In genomic region chr19:45446295-45446694, GRCh38 we compare ENCODE assay signal across 8 cellular contexts. TPM values are rescaled to one million over a fixed set of nuclear protein-coding genes. Genes with fewer than 3 reads are reported as not detected.
DNase-seq lines count a peak whose midpoint lies in the region; ATAC-seq and TF ChIP-seq lines count a peak whose summit lies in the region.

No MANE protein-coding gene starts in this region.

- no peak for ATAC-seq in HG02610 (IDR thresholded peaks at IDR 0.05; ENCODE audit: unreplicated experiment)
- ATAC-seq in HG03108 (IDR thresholded peaks at IDR 0.05; ENCODE audit: unreplicated experiment) = no peak
- ATAC-seq in GM21367 (IDR thresholded peaks at IDR 0.05; ENCODE audit: unreplicated experiment) = no peak
- ATAC-seq in HG02852 (IDR thresholded peaks at IDR 0.05; ENCODE audit: unreplicated experiment) = no peak

- no peak overlapping the region for H3K4me3 ChIP-seq in AG04449 (ENCODE audit: low read depth, low read length)
- H3K4me3 ChIP-seq in fibroblast of the aortic adventitia (ENCODE audit: low read depth, low read length) = no peak overlapping the region

- CTCF ChIA-PET in AG04449 (lab: Yijun Ruan, JAX) = interaction anchor here (3.1 to 17.3 kb wide), 4 partner anchors 10 to 39 kb away, joined by 12 to 773 read pairs (median 118); partner anchors contain the start of gene FOSB

- DNase-seq in AG04449 (ENCODE audit: low read depth, low spot score) (no peak), GM10266 (ENCODE audit: extremely low spot score) (peak; percentile 66), RPMI8226 (peak; percentile 44), fibroblast of the aortic adventitia (ENCODE audit: low read depth) (peak; percentile 56)

- POLR2A ChIA-PET in AG04449 (lab: Yijun Ruan, JAX) = interaction anchor here (1.3 kb wide), 1 partner anchor 10 kb away, joined by 3 read pairs; no protein-coding TSS in a partner anchor

- peak; percentile 21 for TF ChIP-seq CTCF in AG04449 (IDR thresholded peaks at IDR 0.05; ENCODE audit: insufficient read depth, low read length, missing control alignments)
- peak; percentile 59 for TF ChIP-seq CTCF in GM10266 (IDR thresholded peaks at IDR 0.05; ENCODE audit: control insufficient read depth, insufficient read depth, low read depth, missing control alignments)
- TF ChIP-seq CTCF in fibroblast of the aortic adventitia (IDR thresholded peaks at IDR 0.05; ENCODE audit: insufficient read depth, low read length) = peak; percentile 23

RNA-seq across cellular contexts. Expression of gene FOSB, which starts 21.5 kb away (rescaled TPM):
- total RNA-seq in fibroblast of the aortic adventitia (ENCODE audit: low replicate concordance) = 0.33 and 0.81 TPM in 2 replicates

RNA-seq across cellular contexts. Expression of gene ERCC1, which starts 22.6 kb away (rescaled TPM):
- 109 and 111 TPM in 2 replicates for total RNA-seq in fibroblast of the aortic adventitia (ENCODE audit: low replicate concordance)

RNA-seq across cellular contexts. Expression of gene POLR1G, which starts 39.9 kb away (rescaled TPM):
- total RNA-seq in fibroblast of the aortic adventitia (ENCODE audit: low replicate concordance) = 3.0 and 5.7 TPM in 2 replicates

RNA-seq across cellular contexts. Expression of gene PPP1R13L, which starts 41.4 kb away (rescaled TPM):
- total RNA-seq in fibroblast of the aortic adventitia (ENCODE audit: low replicate concordance) = 1.3 and 2.8 TPM in 2 replicates

RNA-seq across cellular contexts. Expression of gene RTN2, which starts 50.6 kb away (rescaled TPM):
- total RNA-seq in fibroblast of the aortic adventitia (ENCODE audit: low replicate concordance) = 5.7 and 26.8 TPM in 2 replicates
